In genomic region chr14:94153750-94154350, GRCh38 we compare ENCODE assay signal across 2 cellular contexts.
A peak's percentile ranks its signal among the peaks of the same experiment; 100 is the strongest.
TF ChIP-seq lines count a peak whose summit lies in the region.

No MANE protein-coding gene starts in this region.

TF ChIP-seq in GM12891, 5 proteins besides CTCF, POLR2A, EP300 and RAD21:
- peak; percentile 58; the same call in 1 of the 2 replicates for TF ChIP-seq SPI1 (IDR thresholded peaks at IDR 0.05; ENCODE audit: low read depth, low read length)
- no peak for TF ChIP-seq POLR2AphosphoS5 (IDR thresholded peaks at IDR 0.05; ENCODE audit: low read depth, low read length)

TF ChIP-seq in GM12878, 131 proteins besides CTCF, POLR2A, EP300 and RAD21:
- TF ChIP-seq RUNX3 (IDR thresholded peaks at IDR 0.05; ENCODE audit: low read length) (no peak), SPI1 (IDR thresholded peaks at IDR 0.05; ENCODE audit: borderline replicate concordance, insufficient read depth, low read depth, low read length) (peak; percentile 61)
